1 cellular context compared by ENCODE assay signal in genomic region chr6:33761922-33762629, GRCh38.
TF ChIP-seq lines count a peak whose summit lies in the region.

No MANE protein-coding gene starts in this region.

TF ChIP-seq in HepG2, 621 proteins besides CTCF, POLR2A, EP300 and RAD21 (continued from another document and continues in another):
- TF ChIP-seq ZBTB21 (CRISPR knock-in tag; IDR thresholded peaks at IDR 0.05) (no peak), HINFP (CRISPR knock-in tag; IDR thresholded peaks at IDR 0.05; ENCODE audit: low read depth) (peak; percentile 71; the same call in 1 of the 2 replicates), SIN3B (IDR thresholded peaks at IDR 0.05; ENCODE audit: low read length) (no peak), DR1 (CRISPR knock-in tag; IDR thresholded peaks at IDR 0.05) (no peak), ZFX (CRISPR knock-in tag; IDR thresholded peaks at IDR 0.05; ENCODE audit: low read depth) (peak; percentile 87), RFX3 (CRISPR knock-in tag; IDR thresholded peaks at IDR 0.05) (no peak), GATAD2A (CRISPR knock-in tag; IDR thresholded peaks at IDR 0.05) (peak; percentile 95), ATF7-NPFF (CRISPR knock-in tag; IDR thresholded peaks at IDR 0.05; ENCODE audit: low read depth) (0 out of 2 replicates have a peak, but pooled peaks have one; percentile 44), ZNF3 (CRISPR knock-in tag; IDR thresholded peaks at IDR 0.05) (peak; percentile 74), TIGD3 (CRISPR knock-in tag; IDR thresholded peaks at IDR 0.05; ENCODE audit: borderline replicate concordance) (no peak), ZNF350 (CRISPR knock-in tag; IDR thresholded peaks at IDR 0.05; ENCODE audit: borderline replicate concordance, low read depth) (peak; percentile 92), MED1 (CRISPR knock-in tag; IDR thresholded peaks at IDR 0.05) (peak; percentile 89), ZNF737 (CRISPR knock-in tag; IDR thresholded peaks at IDR 0.05; ENCODE audit: borderline replicate concordance) (no peak), ZSCAN25 (CRISPR knock-in tag; IDR thresholded peaks at IDR 0.05) (peak; percentile 92), GMEB1 (CRISPR knock-in tag; IDR thresholded peaks at IDR 0.05; ENCODE audit: borderline replicate concordance) (peak; percentile 65; the same call in 1 of the 2 replicates), ZNF44 (CRISPR knock-in tag; IDR thresholded peaks at IDR 0.05) (no peak), ZNF75D (CRISPR knock-in tag; IDR thresholded peaks at IDR 0.05; ENCODE audit: borderline replicate concordance) (no peak), HHEX (CRISPR knock-in tag; IDR thresholded peaks at IDR 0.05) (peak; percentile 22; the same call in 1 of the 2 replicates), TBP (CRISPR knock-in tag; IDR thresholded peaks at IDR 0.05) (no peak), ZKSCAN8 (CRISPR knock-in tag; IDR thresholded peaks at IDR 0.05; ENCODE audit: borderline replicate concordance) (peak; percentile 79; the same call in 1 of the 2 replicates), EEA1 (CRISPR knock-in tag; IDR thresholded peaks at IDR 0.05; ENCODE audit: borderline replicate concordance) (no peak), ZNF382 (CRISPR knock-in tag; IDR thresholded peaks at IDR 0.05; ENCODE audit: borderline replicate concordance) (no peak), CBX2 (IDR thresholded peaks at IDR 0.05; ENCODE audit: low read depth, low read length) (no peak), CBX2 (CRISPR knock-in tag; IDR thresholded peaks at IDR 0.05; ENCODE audit: low read depth) (peak; percentile 68; the same call in 1 of the 2 replicates), ZNF788 (CRISPR knock-in tag; IDR thresholded peaks at IDR 0.05; ENCODE audit: borderline replicate concordance) (peak; percentile 97; the same call in 1 of the 2 replicates), SCMH1 (CRISPR knock-in tag; IDR thresholded peaks at IDR 0.05; ENCODE audit: borderline replicate concordance) (no peak), ONECUT2 (CRISPR knock-in tag; IDR thresholded peaks at IDR 0.05) (no peak), NONO (IDR thresholded peaks at IDR 0.05) (no peak), NONO (CRISPR knock-in tag; conservative IDR thresholded peaks at IDR 0.05) (peak; percentile 92), YEATS2 (CRISPR knock-in tag; IDR thresholded peaks at IDR 0.05; ENCODE audit: borderline replicate concordance) (no peak; the same call in 1 of the 2 replicates), POGZ (CRISPR knock-in tag; IDR thresholded peaks at IDR 0.05) (peak; percentile 48; the same call in 1 of the 2 replicates), SALL1 (CRISPR knock-in tag; IDR thresholded peaks at IDR 0.05) (peak; percentile 96), ZNF335 (CRISPR knock-in tag; IDR thresholded peaks at IDR 0.05) (no peak), TARDBP (CRISPR knock-in tag; IDR thresholded peaks at IDR 0.05) (peak; percentile 94), CBX1 (IDR thresholded peaks at IDR 0.05; ENCODE audit: low read depth) (peak; percentile 87), NBN (conservative IDR thresholded peaks at IDR 0.05) (no peak), RBAK (CRISPR knock-in tag; IDR thresholded peaks at IDR 0.05) (no peak), ZFYVE20 (CRISPR knock-in tag; IDR thresholded peaks at IDR 0.05; ENCODE audit: borderline replicate concordance, low read depth) (no peak), ZNF12 (CRISPR knock-in tag; IDR thresholded peaks at IDR 0.05) (no peak), KAT2B (IDR thresholded peaks at IDR 0.05; ENCODE audit: borderline replicate concordance, low read depth, low read length) (no peak), PAXIP1 (CRISPR knock-in tag; conservative IDR thresholded peaks at IDR 0.05) (peak; percentile 92), ZBTB2 (CRISPR knock-in tag; IDR thresholded peaks at IDR 0.05; ENCODE audit: low read depth) (no peak), ZKSCAN5 (CRISPR knock-in tag; IDR thresholded peaks at IDR 0.05) (no peak; the same call in 1 of the 2 replicates), ZNF333 (CRISPR knock-in tag; IDR thresholded peaks at IDR 0.05; ENCODE audit: borderline replicate concordance) (no peak), ELF3 (CRISPR knock-in tag; IDR thresholded peaks at IDR 0.05) (peak; percentile 80; the same call in 1 of the 2 replicates)
- TF ChIP-seq, protein P1, sequence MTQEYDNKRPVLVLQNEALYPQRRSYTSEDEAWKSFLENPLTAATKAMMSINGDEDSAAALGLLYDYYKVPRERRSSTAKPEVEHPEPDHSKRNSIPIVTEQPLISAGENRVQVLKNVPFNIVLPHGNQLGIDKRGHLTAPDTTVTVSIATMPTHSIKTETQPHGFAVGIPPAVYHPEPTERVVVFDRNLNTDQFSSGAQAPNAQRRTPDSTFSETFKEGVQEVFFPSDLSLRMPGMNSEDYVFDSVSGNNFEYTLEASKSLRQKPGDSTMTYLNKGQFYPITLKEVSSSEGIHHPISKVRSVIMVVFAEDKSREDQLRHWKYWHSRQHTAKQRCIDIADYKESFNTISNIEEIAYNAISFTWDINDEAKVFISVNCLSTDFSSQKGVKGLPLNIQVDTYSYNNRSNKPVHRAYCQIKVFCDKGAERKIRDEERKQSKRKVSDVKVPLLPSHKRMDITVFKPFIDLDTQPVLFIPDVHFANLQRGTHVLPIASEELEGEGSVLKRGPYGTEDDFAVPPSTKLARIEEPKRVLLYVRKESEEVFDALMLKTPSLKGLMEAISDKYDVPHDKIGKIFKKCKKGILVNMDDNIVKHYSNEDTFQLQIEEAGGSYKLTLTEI (CRISPR knock-in tag; conservative IDR thresholded peaks at IDR 0.05), result no peak
- TF ChIP-seq, protein P2, sequence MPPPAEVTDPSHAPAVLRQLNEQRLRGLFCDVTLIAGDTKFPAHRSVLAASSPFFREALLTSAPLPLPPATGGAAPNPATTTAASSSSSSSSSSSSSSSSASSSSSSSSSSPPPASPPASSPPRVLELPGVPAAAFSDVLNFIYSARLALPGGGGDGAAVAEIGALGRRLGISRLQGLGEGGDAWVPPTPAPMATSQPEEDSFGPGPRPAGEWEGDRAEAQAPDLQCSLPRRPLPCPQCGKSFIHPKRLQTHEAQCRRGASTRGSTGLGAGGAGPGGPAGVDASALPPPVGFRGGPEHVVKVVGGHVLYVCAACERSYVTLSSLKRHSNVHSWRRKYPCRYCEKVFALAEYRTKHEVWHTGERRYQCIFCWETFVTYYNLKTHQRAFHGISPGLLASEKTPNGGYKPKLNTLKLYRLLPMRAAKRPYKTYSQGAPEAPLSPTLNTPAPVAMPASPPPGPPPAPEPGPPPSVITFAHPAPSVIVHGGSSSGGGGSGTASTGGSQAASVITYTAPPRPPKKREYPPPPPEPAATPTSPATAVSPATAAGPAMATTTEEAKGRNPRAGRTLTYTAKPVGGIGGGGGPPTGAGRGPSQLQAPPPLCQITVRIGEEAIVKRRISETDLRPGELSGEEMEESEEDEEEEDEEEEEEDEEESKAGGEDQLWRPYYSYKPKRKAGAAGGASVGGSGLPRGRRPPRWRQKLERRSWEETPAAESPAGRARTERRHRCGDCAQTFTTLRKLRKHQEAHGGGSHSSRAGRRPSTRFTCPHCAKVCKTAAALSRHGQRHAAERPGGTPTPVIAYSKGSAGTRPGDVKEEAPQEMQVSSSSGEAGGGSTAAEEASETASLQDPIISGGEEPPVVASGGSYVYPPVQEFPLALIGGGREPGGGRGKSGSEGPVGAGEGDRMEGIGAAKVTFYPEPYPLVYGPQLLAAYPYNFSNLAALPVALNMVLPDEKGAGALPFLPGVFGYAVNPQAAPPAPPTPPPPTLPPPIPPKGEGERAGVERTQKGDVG (CRISPR knock-in tag; IDR thresholded peaks at IDR 0.05; ENCODE audit: borderline replicate concordance), result peak; percentile 29; the same call in 1 of the 2 replicates
- TF ChIP-seq, protein P3, sequence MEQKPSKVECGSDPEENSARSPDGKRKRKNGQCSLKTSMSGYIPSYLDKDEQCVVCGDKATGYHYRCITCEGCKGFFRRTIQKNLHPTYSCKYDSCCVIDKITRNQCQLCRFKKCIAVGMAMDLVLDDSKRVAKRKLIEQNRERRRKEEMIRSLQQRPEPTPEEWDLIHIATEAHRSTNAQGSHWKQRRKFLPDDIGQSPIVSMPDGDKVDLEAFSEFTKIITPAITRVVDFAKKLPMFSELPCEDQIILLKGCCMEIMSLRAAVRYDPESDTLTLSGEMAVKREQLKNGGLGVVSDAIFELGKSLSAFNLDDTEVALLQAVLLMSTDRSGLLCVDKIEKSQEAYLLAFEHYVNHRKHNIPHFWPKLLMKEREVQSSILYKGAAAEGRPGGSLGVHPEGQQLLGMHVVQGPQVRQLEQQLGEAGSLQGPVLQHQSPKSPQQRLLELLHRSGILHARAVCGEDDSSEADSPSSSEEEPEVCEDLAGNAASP (CRISPR knock-in tag; IDR thresholded peaks at IDR 0.05; ENCODE audit: borderline replicate concordance), result peak; percentile 100
- TF ChIP-seq, protein P4, sequence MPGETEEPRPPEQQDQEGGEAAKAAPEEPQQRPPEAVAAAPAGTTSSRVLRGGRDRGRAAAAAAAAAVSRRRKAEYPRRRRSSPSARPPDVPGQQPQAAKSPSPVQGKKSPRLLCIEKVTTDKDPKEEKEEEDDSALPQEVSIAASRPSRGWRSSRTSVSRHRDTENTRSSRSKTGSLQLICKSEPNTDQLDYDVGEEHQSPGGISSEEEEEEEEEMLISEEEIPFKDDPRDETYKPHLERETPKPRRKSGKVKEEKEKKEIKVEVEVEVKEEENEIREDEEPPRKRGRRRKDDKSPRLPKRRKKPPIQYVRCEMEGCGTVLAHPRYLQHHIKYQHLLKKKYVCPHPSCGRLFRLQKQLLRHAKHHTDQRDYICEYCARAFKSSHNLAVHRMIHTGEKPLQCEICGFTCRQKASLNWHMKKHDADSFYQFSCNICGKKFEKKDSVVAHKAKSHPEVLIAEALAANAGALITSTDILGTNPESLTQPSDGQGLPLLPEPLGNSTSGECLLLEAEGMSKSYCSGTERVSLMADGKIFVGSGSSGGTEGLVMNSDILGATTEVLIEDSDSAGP (CRISPR knock-in tag; IDR thresholded peaks at IDR 0.05; ENCODE audit: borderline replicate concordance), result peak; percentile 91
